Comparison of ENCODE assay signal across 26 cellular contexts in the genomic region with DNA sequence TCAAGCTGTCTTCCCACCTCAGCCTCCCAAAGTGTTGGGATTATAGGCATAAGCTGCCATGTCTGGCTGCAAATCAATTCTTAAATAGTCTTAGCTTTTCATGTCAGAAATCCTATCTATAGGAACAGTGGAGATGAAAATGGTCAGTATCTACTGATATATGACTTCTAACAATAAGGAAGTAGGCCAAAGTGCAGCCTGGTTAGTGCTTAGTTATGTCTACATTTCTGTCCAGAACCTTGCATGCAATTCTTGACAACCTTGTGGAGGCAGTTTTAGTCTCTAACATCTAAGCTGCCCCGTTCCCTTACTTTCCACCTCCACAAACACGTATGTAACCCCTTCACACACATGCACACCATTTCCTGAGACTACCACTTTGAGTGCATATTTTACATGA.
DNase-seq lines count a peak whose midpoint lies in the region; ATAC-seq, FAIRE-seq and TF ChIP-seq lines count a peak whose summit lies in the region.
"Had no signal": no experiment of that assay in that cellular context is flagged by ENCODE, and none has a peak within 500 bp of the region (broad histone marks: within the 10 kb centered on the region; RNA-seq: fewer than 3 reads in every experiment).

No MANE protein-coding gene starts in this region.

- H3K9ac ChIP-seq in H9 (ENCODE audit: extremely low read depth, insufficient read length, low read length) (no peak overlapping the region), astrocyte (ENCODE audit: low read length) (no peak overlapping the region), mesendoderm (ENCODE audit: low read length) (no peak overlapping the region)

- WGBS in H9 (ENCODE audit: extremely low coverage, insufficient read length, low lambda C conversion rate) = no CpG with 5 or more reads among the region's 2 CpGs
- no CpG with 5 or more reads among the region's 2 CpGs for WGBS in mesendoderm (ENCODE audit: extremely low coverage, insufficient coverage, low lambda C conversion rate)
- 42 to 62% (median 56%) methylated on average over 2 of the region's 2 CpGs for WGBS in small intestine, 3 donors

- H3K36me3 ChIP-seq in astrocyte (ENCODE audit: insufficient read depth, low read length) (no peaks in the 10 kb centered on the region), mesendoderm (ENCODE audit: control insufficient read depth, insufficient read depth, low read length) (no peaks in the 10 kb centered on the region), small intestine (ENCODE audit: control insufficient read depth in 2 of 2, insufficient read depth in 2 of 2, low read length in 2 of 2) (no peaks in the 10 kb centered on the region), gastrocnemius medialis (no peaks in the 10 kb centered on the region)
- H3K36me3 ChIP-seq: BE2C, Peyer's patch, SJCRH30 had no signal

- H2BK15ac ChIP-seq in H9 (ENCODE audit: low read depth, low read length) (no peak overlapping the region), mesendoderm (replicated peaks; ENCODE audit: low read depth) (peak overlapping the region; percentile 39)

- no peak overlapping the region for H4K8ac ChIP-seq in H9 (replicated peaks; ENCODE audit: insufficient read length, low read depth, low read length)
- no peak overlapping the region for H4K8ac ChIP-seq in mesendoderm (ENCODE audit: low read depth, low read length)

- H3K27me3 Mint-ChIP-seq in H9 (ENCODE audit: low read depth) (no peaks in the 10 kb centered on the region), astrocyte (ENCODE audit: low read depth, unreplicated experiment) (no peaks in the 10 kb centered on the region)
- H3K27me3 Mint-ChIP-seq: IgD-negative memory B cell had no signal

- H2BK5ac ChIP-seq in H9 (ENCODE audit: insufficient read length, low read length) (peak overlapping the region; percentile 46), mesendoderm (ENCODE audit: low read length) (peak overlapping the region; percentile 43)

- peaks cover 2% of the 10 kb centered on the region for H3K23me2 ChIP-seq in H9 (ENCODE audit: insufficient read length, low read depth, low read length, poor library complexity, severe bottlenecking)

- H3K79me1 ChIP-seq in H9 (ENCODE audit: insufficient read depth, low read depth, low read length, poor library complexity, severe bottlenecking) = no peaks in the 10 kb centered on the region
- H3K79me1 ChIP-seq in mesendoderm (ENCODE audit: low read length) = no peaks in the 10 kb centered on the region

- DNase-seq in H9 = no peak
- no peak for DNase-seq in astrocyte (ENCODE audit: low read depth)
- DNase-seq in mesendoderm = no peak
- DNase-seq in small intestine = peak; percentile 63
- no peak for DNase-seq in iPS-NIHi7 (ENCODE audit: extremely low spot score)
- no peak for DNase-seq in gastrocnemius medialis
- no peak for DNase-seq in NCI-H146 (lab: John Stamatoyannopoulos, UW)
- DNase-seq: BE2C; DMS79 treated with DMSO at 0.1 percent for 48 hours; GOT3; MV-4-11; NCI-H1105 treated with DMSO at 0.1 percent for 48 hours; NCI-H1694; NCI-H2081; NCI-H2171; NCI-H345; NCI-H524; NCI-H774; NK-92 treated with Interleukin-12 subunit alpha and Interleukin-12 subunit beta, amount 100 ng/mL, for 24 hours; Peyer's patch; SJCRH30 had no signal

- H4K5ac ChIP-seq in H9 (ENCODE audit: insufficient read length, low read depth, low read length) = no peak overlapping the region
- no peak overlapping the region for H4K5ac ChIP-seq in mesendoderm (ENCODE audit: low read length)

- H3K4me3 ChIP-seq in astrocyte (ENCODE audit: insufficient read depth, low read depth, low read length) (no peak overlapping the region), mesendoderm (ENCODE audit: low read length) (no peak overlapping the region), small intestine (ENCODE audit: low read depth in 1 of 2, low read length in 2 of 2) (no peak overlapping the region), gastrocnemius medialis (no peak overlapping the region)
- H3K4me3 ChIP-seq: Peyer's patch, SJCRH30 had no signal

- H3K27ac Mint-ChIP-seq in H9 = peak overlapping the region in 1 of 3 experiments; percentile 21; a peak in 1 of 7 replicates
- H3K27ac Mint-ChIP-seq in astrocyte (ENCODE audit: unreplicated experiment) = peak overlapping the region; percentile 82
- H3K27ac Mint-ChIP-seq: IgD-negative memory B cell had no signal

- H2BK120ac ChIP-seq in H9 (ENCODE audit: low read depth, low read length, poor library complexity, severe bottlenecking) (no peak overlapping the region), mesendoderm (ENCODE audit: low read depth, low read length) (peak overlapping the region; percentile 97)

- no peak overlapping the region for H3K23ac ChIP-seq in H9 (ENCODE audit: insufficient read length, low read depth, low read length)
- no peak overlapping the region for H3K23ac ChIP-seq in mesendoderm (ENCODE audit: low read length)

- H2BK20ac ChIP-seq in H9 (ENCODE audit: low read depth, low read length, poor library complexity, severe bottlenecking) = no peak overlapping the region

- H3K56ac ChIP-seq in H9 (ENCODE audit: insufficient read length, low read depth, low read length) (no peak overlapping the region), mesendoderm (ENCODE audit: low read length) (no peak overlapping the region)

- H3K36me3 Mint-ChIP-seq in H9 (ENCODE audit: insufficient read depth in 1 of 3, low read depth in 3 of 3) = peaks cover 15 to 18% (median 17%) of the 10 kb centered on the region in 3 experiments
- no peaks in the 10 kb centered on the region for H3K36me3 Mint-ChIP-seq in astrocyte (ENCODE audit: low read depth, unreplicated experiment)
- H3K36me3 Mint-ChIP-seq: IgD-negative memory B cell had no signal

- no peak overlapping the region for H3K4me3 Mint-ChIP-seq in H9
- H3K4me3 Mint-ChIP-seq in astrocyte (ENCODE audit: unreplicated experiment) = no peak overlapping the region
- H3K4me3 Mint-ChIP-seq: IgD-negative memory B cell had no signal

- H3K9me3 ChIP-seq in H9 (ENCODE audit: control insufficient read depth, low read depth, low read length) = peaks cover 18% of the 10 kb centered on the region
- no peaks in the 10 kb centered on the region for H3K9me3 ChIP-seq in astrocyte (ENCODE audit: insufficient read depth, low read depth, low read length)
- H3K9me3 ChIP-seq in small intestine (ENCODE audit: control insufficient read depth, low read depth) = no peaks in the 10 kb centered on the region
- H3K9me3 ChIP-seq in gastrocnemius medialis = no peaks in the 10 kb centered on the region
- H3K9me3 ChIP-seq: BE2C, Peyer's patch had no signal

- in situ Hi-C loops in gastrocnemius medialis (cut with MboI; ENCODE audit: low sequenced_read_pairs in 4 of 4) = no loop called here

- no peak for TF ChIP-seq POLR2A in gastrocnemius medialis (IDR thresholded peaks at IDR 0.05)

- intact Hi-C loops in gastrocnemius medialis (cut with DNase I; ENCODE audit: low total_unique reads) = no loop called here

- peaks cover 3% of the 10 kb centered on the region; the same call in 1 of the 2 replicates for H3K4me1 ChIP-seq in H9 (ENCODE audit: insufficient read depth, low read length)
- H3K4me1 ChIP-seq in astrocyte (ENCODE audit: insufficient read depth, low read length) = peaks cover 8% of the 10 kb centered on the region
- H3K4me1 ChIP-seq in mesendoderm (ENCODE audit: control insufficient read depth, low read depth, low read length) = no peaks in the 10 kb centered on the region
- no peaks in the 10 kb centered on the region for H3K4me1 ChIP-seq in small intestine (ENCODE audit: control insufficient read depth in 2 of 2, insufficient read depth in 1 of 2, low read depth in 1 of 2, low read length in 1 of 2)
- H3K4me1 ChIP-seq in gastrocnemius medialis = no peaks in the 10 kb centered on the region
- H3K4me1 ChIP-seq: BE2C had no signal

- H4K20me1 ChIP-seq in H9 (ENCODE audit: control insufficient read depth, insufficient read depth, insufficient read length) = no peaks in the 10 kb centered on the region
- H4K20me1 ChIP-seq in astrocyte (ENCODE audit: insufficient read depth, low read length) = no peaks in the 10 kb centered on the region

- no peaks in the 10 kb centered on the region for H3K79me2 ChIP-seq in H9 (ENCODE audit: insufficient read depth, low read length)
- no peaks in the 10 kb centered on the region for H3K79me2 ChIP-seq in astrocyte (ENCODE audit: insufficient read depth, low read length)
- H3K79me2 ChIP-seq in mesendoderm (ENCODE audit: control insufficient read depth, insufficient read depth, low read length) = no peaks in the 10 kb centered on the region

- no peak overlapping the region for H2BK12ac ChIP-seq in H9 (ENCODE audit: insufficient read length, low read depth, low read length)

- H3K14ac ChIP-seq in H9 (ENCODE audit: insufficient read depth, low read length) = no peak overlapping the region

- H3T11ph ChIP-seq in H9 (ENCODE audit: low read length) = peak overlapping the region; percentile 8

- H3K4ac ChIP-seq in H9 (ENCODE audit: low read depth, low read length) (no peak overlapping the region), mesendoderm (ENCODE audit: low read depth, low read length) (peak overlapping the region; percentile 87)

- peak overlapping the region; percentile 11 for H3K18ac ChIP-seq in H9 (ENCODE audit: insufficient read length, low read depth, low read length)
- H3K18ac ChIP-seq in mesendoderm (ENCODE audit: low read length) = peak overlapping the region; percentile 75

- H2AK5ac ChIP-seq in H9 (ENCODE audit: insufficient read length, low read length) (no peak overlapping the region), mesendoderm (ENCODE audit: low read length) (no peak overlapping the region)

- H3K27me3 ChIP-seq in H9 (ENCODE audit: insufficient read depth, low read length) (no peaks in the 10 kb centered on the region), astrocyte (ENCODE audit: insufficient read depth, low read length) (no peaks in the 10 kb centered on the region), mesendoderm (ENCODE audit: insufficient read depth, low read length, poor library complexity) (no peaks in the 10 kb centered on the region), small intestine (ENCODE audit: control insufficient read depth in 2 of 2, insufficient read depth in 2 of 2, low read length in 2 of 2) (no peaks in the 10 kb centered on the region), gastrocnemius medialis (no peaks in the 10 kb centered on the region)
- H3K27me3 ChIP-seq: BE2C, Peyer's patch, SJCRH30 had no signal

- H4K91ac ChIP-seq in H9 (ENCODE audit: insufficient read length, low read depth, low read length) = no peak overlapping the region

- no peak for FAIRE-seq in astrocyte (lab: Jason Lieb, UNC)
- no peak for FAIRE-seq in small intestine (lab: Jason Lieb, UNC)
- FAIRE-seq: A204.1, GM12891 had no signal

- H3K9me3 Mint-ChIP-seq in H9 (peaks cover 19 to 20% of the 10 kb centered on the region in 2 experiments), astrocyte (ENCODE audit: unreplicated experiment) (no peaks in the 10 kb centered on the region)
- H3K9me3 Mint-ChIP-seq: IgD-negative memory B cell had no signal

- no peak for ATAC-seq in GM19397 (IDR thresholded peaks at IDR 0.05; ENCODE audit: unreplicated experiment)
- no peak for ATAC-seq in gastrocnemius medialis

- TF ChIP-seq CTCF in H9 (conservative IDR thresholded peaks at IDR 0.05) (no peak), astrocyte (IDR thresholded peaks at IDR 0.05; ENCODE audit: insufficient read depth, low read depth, low read length) (no peak), gastrocnemius medialis (IDR thresholded peaks at IDR 0.05 in 4 of 5, conservative IDR thresholded peaks at IDR 0.05 in 1 of 5) (no peak)

- H3K27ac ChIP-seq in H9 (ENCODE audit: insufficient read length, low read depth, low read length) = no peak overlapping the region
- H3K27ac ChIP-seq in astrocyte (ENCODE audit: low read depth, low read length) = no peak overlapping the region
- peak overlapping the region; percentile 26 for H3K27ac ChIP-seq in mesendoderm (ENCODE audit: low read depth, low read length)
- no peak overlapping the region for H3K27ac ChIP-seq in small intestine (ENCODE audit: low read depth in 1 of 2, low read length in 1 of 2)
- no peak overlapping the region for H3K27ac ChIP-seq in gastrocnemius medialis
- H3K27ac ChIP-seq: HL-60, Peyer's patch had no signal

- H3K4me2 ChIP-seq in H9 (ENCODE audit: insufficient read depth, insufficient read length, low read length) (no peak overlapping the region), astrocyte (ENCODE audit: low read length) (no peak overlapping the region), mesendoderm (ENCODE audit: low read length) (no peak overlapping the region)

- no peak overlapping the region for H2AFZ ChIP-seq in H9 (ENCODE audit: low read length)
- H2AFZ ChIP-seq in astrocyte (ENCODE audit: low read depth, low read length) = no peak overlapping the region

- peaks cover 28 to 42% of the 10 kb centered on the region in 2 experiments for H3K4me1 Mint-ChIP-seq in H9
- peaks cover 36% of the 10 kb centered on the region for H3K4me1 Mint-ChIP-seq in astrocyte (ENCODE audit: low read depth, unreplicated experiment)
- H3K4me1 Mint-ChIP-seq: IgD-negative memory B cell had no signal
